ENCODE assay signal across 9 cellular contexts in genomic region chr13:36997716-36998427, GRCh38. TPM values are rescaled to one million over a fixed set of nuclear protein-coding genes. Genes with fewer than 3 reads are reported as not detected.
DNase-seq lines count a peak whose midpoint lies in the region; ATAC-seq lines count a peak whose summit lies in the region.
"Had no signal": no experiment of that assay in that cellular context is flagged by ENCODE, and none has a peak within 500 bp of the region (broad histone marks: within the 10 kb centered on the region; RNA-seq: fewer than 3 reads in every experiment).

No MANE protein-coding gene starts in this region.

- H3K36me3 Mint-ChIP-seq in activated CD4-positive, alpha-beta T cell treated with anti-CD3 and anti-CD28 coated beads, Interleukin-2, amount 10 ng/mL, durations not matched to agents 7 days and 5 days (ENCODE audit: low read depth) = peaks cover 18% of the 10 kb centered on the region
- peaks cover 3% of the 10 kb centered on the region for H3K36me3 Mint-ChIP-seq in activated naive CD8-positive, alpha-beta T cell
- H3K36me3 Mint-ChIP-seq in immature natural killer cell = peaks cover 6 to 12% (median 12%) of the 10 kb centered on the region in 3 donors

- no peak overlapping the region for H3K27ac ChIP-seq in subcutaneous abdominal adipose tissue (ENCODE audit: low read depth, low read length)

- no peaks in the 10 kb centered on the region for H3K9me3 Mint-ChIP-seq in activated CD4-positive, alpha-beta T cell treated with anti-CD3 and anti-CD28 coated beads, Interleukin-2, amount 10 ng/mL, durations not matched to agents 7 days and 5 days
- H3K9me3 Mint-ChIP-seq in activated naive CD8-positive, alpha-beta T cell (ENCODE audit: low read depth) = no peaks in the 10 kb centered on the region
- H3K9me3 Mint-ChIP-seq in immature natural killer cell = no peaks in the 10 kb centered on the region

- POLR2A ChIA-PET in activated CD4-positive, alpha-beta T cell treated with anti-CD3 and anti-CD28 coated beads, Interleukin-2, amount 10 ng/mL, durations not matched to agents 7 days and 5 days (lab: Charles Lee) = no interaction called here

- H3K27me3 ChIP-seq in subcutaneous abdominal adipose tissue (ENCODE audit: control insufficient read depth in 5 of 5, insufficient read depth in 4 of 5, low read length in 5 of 5) = no peaks in the 10 kb centered on the region

- H3K4me1 Mint-ChIP-seq in activated CD4-positive, alpha-beta T cell treated with anti-CD3 and anti-CD28 coated beads, Interleukin-2, amount 10 ng/mL, durations not matched to agents 7 days and 5 days = peaks cover 33% of the 10 kb centered on the region
- H3K4me1 Mint-ChIP-seq in activated naive CD8-positive, alpha-beta T cell (ENCODE audit: low read depth) = peaks cover 33% of the 10 kb centered on the region
- H3K4me1 Mint-ChIP-seq in immature natural killer cell = peaks cover 46 to 63% of the 10 kb centered on the region in 2 donors

- peak overlapping the region; percentile 75 to 98 (median 94) for H3K9ac ChIP-seq in subcutaneous abdominal adipose tissue (ENCODE audit: low read length in 5 of 5)

- H3K4me3 Mint-ChIP-seq in activated CD4-positive, alpha-beta T cell treated with anti-CD3 and anti-CD28 coated beads, Interleukin-2, amount 10 ng/mL, durations not matched to agents 7 days and 5 days = peak overlapping the region; percentile 100
- H3K4me3 Mint-ChIP-seq in activated naive CD8-positive, alpha-beta T cell = peak overlapping the region; percentile 100
- peak overlapping the region; percentile 97 to 100 (median 99) for H3K4me3 Mint-ChIP-seq in immature natural killer cell

- peak overlapping the region; percentile 100 for H3K27ac Mint-ChIP-seq in activated CD4-positive, alpha-beta T cell treated with anti-CD3 and anti-CD28 coated beads, Interleukin-2, amount 10 ng/mL, durations not matched to agents 7 days and 5 days
- H3K27ac Mint-ChIP-seq in activated naive CD8-positive, alpha-beta T cell = peak overlapping the region; percentile 100
- peak overlapping the region; percentile 90 to 100 (median 96) for H3K27ac Mint-ChIP-seq in immature natural killer cell

- H3K36me3 ChIP-seq in subcutaneous abdominal adipose tissue (ENCODE audit: control insufficient read depth in 5 of 5, insufficient read depth in 5 of 5, low read length in 5 of 5) = peaks cover 12 to 24% (median 20%) of the 10 kb centered on the region in 5 donors

- peak overlapping the region; percentile 93 to 98 (median 97) for H3K4me3 ChIP-seq in subcutaneous abdominal adipose tissue (ENCODE audit: low read depth in 1 of 5, low read length in 5 of 5)

- DNase-seq in activated CD4-positive, alpha-beta T cell treated with anti-CD3 and anti-CD28 coated beads, Interleukin-2, amount 10 ng/mL, durations not matched to agents 7 days and 5 days = no peak
- no peak for DNase-seq in activated CD4-positive, alpha-beta T cell treated with anti-CD3 and anti-CD28 coated beads for 4 hours
- DNase-seq in immature natural killer cell = no peak
- no peak for DNase-seq in AG20443 (ENCODE audit: low spot score)
- DNase-seq in DMS153 (lab: John Stamatoyannopoulos, UW) = no peak
- DNase-seq: COR-L47 had no signal

- CTCF ChIA-PET in activated CD4-positive, alpha-beta T cell treated with anti-CD3 and anti-CD28 coated beads, Interleukin-2, amount 10 ng/mL, durations not matched to agents 7 days and 5 days (lab: Charles Lee) = interaction anchor here (1.0 to 2.0 kb wide), 4 partner anchors 9 to 59 kb away, joined by 3 to 9 read pairs (median 4); no protein-coding TSS in a partner anchor

- no peaks in the 10 kb centered on the region for H3K27me3 Mint-ChIP-seq in activated CD4-positive, alpha-beta T cell treated with anti-CD3 and anti-CD28 coated beads, Interleukin-2, amount 10 ng/mL, durations not matched to agents 7 days and 5 days
- H3K27me3 Mint-ChIP-seq in activated naive CD8-positive, alpha-beta T cell = no peaks in the 10 kb centered on the region
- H3K27me3 Mint-ChIP-seq in immature natural killer cell (ENCODE audit: low read depth in 3 of 3) = peaks cover 19 to 34% (median 20%) of the 10 kb centered on the region in 3 donors

- ATAC-seq in GM18873 (IDR thresholded peaks at IDR 0.05; ENCODE audit: low FRiP score, unreplicated experiment) = no peak

- H3K9me3 ChIP-seq in subcutaneous abdominal adipose tissue (ENCODE audit: control insufficient read depth in 5 of 5, low read length in 5 of 5) = no peaks in the 10 kb centered on the region

- peaks cover 4 to 31% (median 24%) of the 10 kb centered on the region in 5 donors for H3K4me1 ChIP-seq in subcutaneous abdominal adipose tissue (ENCODE audit: control insufficient read depth in 5 of 5, insufficient read depth in 5 of 5, low read length in 5 of 5)

RNA-seq across cellular contexts. Expression of gene ALG5, which starts 1.3 kb away (rescaled TPM):
- 10 to 100 TPM; 29.8 to 33.9 TPM for total RNA-seq in activated CD4-positive, alpha-beta T cell treated with anti-CD3 and anti-CD28 coated beads, Interleukin-2, amount 10 ng/mL, durations not matched to agents 7 days and 5 days
- polyA plus RNA-seq in immature natural killer cell = 100 to 1,000 TPM in 2 of 3 donors, 10 to 100 TPM in 1; 73.9 to 135 (median 100) TPM

RNA-seq across cellular contexts. Expression of gene EXOSC8, which starts 2.7 kb away (rescaled TPM):
- total RNA-seq in activated CD4-positive, alpha-beta T cell treated with anti-CD3 and anti-CD28 coated beads, Interleukin-2, amount 10 ng/mL, durations not matched to agents 7 days and 5 days = 100 to 1,000 TPM in 1 of 2 experiments, 10 to 100 TPM in 1; 94.9 to 105 TPM
- 10 to 100 TPM; 51.2 to 64.0 (median 62.8) TPM for polyA plus RNA-seq in immature natural killer cell
